In genomic region chr1:186894415-186894814, GRCh38 we compare ENCODE assay signal across 14 cellular contexts.
"Had no signal": no experiment of that assay in that cellular context is flagged by ENCODE, and none has a peak within 500 bp of the region (broad histone marks: within the 10 kb centered on the region; RNA-seq: fewer than 3 reads in every experiment).

No MANE protein-coding gene starts in this region.

- H3K4me3 ChIP-seq: esophagus squamous epithelium, heart right ventricle, sigmoid colon, tibial artery had no signal

- H3K9me3 ChIP-seq: esophagus squamous epithelium, heart right ventricle, sigmoid colon, tibial artery had no signal

- ATAC-seq: activated CD8-positive, alpha-beta T cell treated with anti-CD3 and anti-CD28 coated beads, Interleukin-2, amount 10 ng/mL, durations not matched to agents 7 days and 5 days; natural killer cell; stimulated activated naive B cell treated with anti-CD40 and anti-IgM and Interleukin-4, amounts not matched to agents 10 μg/mL and 1 μg/mL and 100 μg/mL, for 72 hours had no signal

- H3K27ac ChIP-seq: parathyroid adenoma, tibial artery had no signal

- H3K27me3 ChIP-seq: esophagus squamous epithelium, heart right ventricle, sigmoid colon, tibial artery had no signal

- H3K36me3 ChIP-seq: esophagus squamous epithelium, heart right ventricle, tibial artery had no signal

- DNase-seq: activated CD4-positive, alpha-beta T cell treated with anti-CD3 and anti-CD28 coated beads, Interleukin-2, amount 10 ng/mL, durations not matched to agents 7 days and 5 days; activated CD8-positive, alpha-beta T cell treated with anti-CD3 and anti-CD28 coated beads, Interleukin-2, amount 10 ng/mL, durations not matched to agents 7 days and 5 days; activated effector memory CD4-positive, alpha-beta T cell treated with Interleukin-2 at 50 U/mL for 16 hours; activated naive CD4-positive, alpha-beta T cell treated with anti-CD3 and anti-CD28 coated beads, Interleukin-2, amount 50 U/mL, for 16 hours; activated T-cell treated with anti-CD3 and anti-CD28 coated beads, Interleukin-2, amount 50 U/mL, for 24 hours; effector CD8-positive, alpha-beta T cell; esophagus squamous epithelium; heart right ventricle; kidney glomerular epithelial cell; natural killer cell; sigmoid colon; stimulated activated naive B cell treated with anti-CD40 and anti-IgM and Interleukin-4, amounts not matched to agents 10 μg/mL and 1 μg/mL and 100 μg/mL, for 72 hours; tibial artery had no signal
